In genomic region chr10:97450828-97451227, GRCh38 we compare ENCODE assay signal across 17 cellular contexts. TPM values are rescaled to one million over a fixed set of nuclear protein-coding genes. Genes with fewer than 3 reads are reported as not detected.
A peak's percentile ranks its signal among the peaks of the same experiment; 100 is the strongest.
DNase-seq lines count a peak whose midpoint lies in the region; ATAC-seq and TF ChIP-seq lines count a peak whose summit lies in the region.
"Had no signal": no experiment of that assay in that cellular context is flagged by ENCODE, and none has a peak within 500 bp of the region (broad histone marks: within the 10 kb centered on the region; RNA-seq: fewer than 3 reads in every experiment).

No MANE protein-coding gene starts in this region.

- POLR2A ChIA-PET in naive thymus-derived CD8-positive, alpha-beta T cell (lab: Charles Lee), result no interaction called here

- TF ChIP-seq CTCF in chondrocyte (IDR thresholded peaks at IDR 0.05), result no peak

- no peak for ATAC-seq in naive thymus-derived CD8-positive, alpha-beta T cell
- ATAC-seq in HG03135 (IDR thresholded peaks at IDR 0.05; ENCODE audit: unreplicated experiment), result no peak

- H3K27ac Mint-ChIP-seq in activated T-cell treated with anti-CD3 and anti-CD28 coated beads, Interleukin-2, amount 50 U/mL, for 24 hours, result peak overlapping the region; percentile 74
- H3K27ac Mint-ChIP-seq in IgD-negative memory B cell (peak overlapping the region in 2 of 3 donors; percentile 74 to 85), chondrocyte (ENCODE audit: unreplicated experiment) (peak overlapping the region; percentile 49)
- peak overlapping the region in 9 of 10 donors; percentile 1 to 99 (median 62) for H3K27ac Mint-ChIP-seq in naive thymus-derived CD8-positive, alpha-beta T cell
- H3K27ac Mint-ChIP-seq: progenitor cell of endocrine pancreas had no signal

- H3K27me3 Mint-ChIP-seq in activated T-cell treated with anti-CD3 and anti-CD28 coated beads, Interleukin-2, amount 50 U/mL, for 24 hours, result no peaks in the 10 kb centered on the region
- H3K27me3 Mint-ChIP-seq in IgD-negative memory B cell, result no peaks in the 10 kb centered on the region
- H3K27me3 Mint-ChIP-seq in chondrocyte (ENCODE audit: low read depth), result no peaks in the 10 kb centered on the region
- H3K27me3 Mint-ChIP-seq in naive thymus-derived CD8-positive, alpha-beta T cell, result no peaks in the 10 kb centered on the region
- H3K27me3 Mint-ChIP-seq: progenitor cell of endocrine pancreas had no signal

- H3K4me3 Mint-ChIP-seq in activated T-cell treated with anti-CD3 and anti-CD28 coated beads, Interleukin-2, amount 50 U/mL, for 24 hours, result no peak overlapping the region
- H3K4me3 Mint-ChIP-seq in IgD-negative memory B cell (peak overlapping the region in 1 of 4 donors; percentile 59), chondrocyte (ENCODE audit: unreplicated experiment) (no peak overlapping the region)
- no peak overlapping the region for H3K4me3 Mint-ChIP-seq in naive thymus-derived CD8-positive, alpha-beta T cell

- no peaks in the 10 kb centered on the region for H3K9me3 Mint-ChIP-seq in activated T-cell treated with anti-CD3 and anti-CD28 coated beads, Interleukin-2, amount 50 U/mL, for 24 hours
- H3K9me3 Mint-ChIP-seq in IgD-negative memory B cell (no peaks in the 10 kb centered on the region), chondrocyte (ENCODE audit: low read depth) (no peaks in the 10 kb centered on the region)
- H3K9me3 Mint-ChIP-seq in naive thymus-derived CD8-positive, alpha-beta T cell, result no peaks in the 10 kb centered on the region

- peaks cover 76% of the 10 kb centered on the region for H3K36me3 Mint-ChIP-seq in activated T-cell treated with anti-CD3 and anti-CD28 coated beads, Interleukin-2, amount 50 U/mL, for 24 hours (ENCODE audit: low read depth)
- H3K36me3 Mint-ChIP-seq in IgD-negative memory B cell, result peaks cover 3% of the 10 kb centered on the region
- peaks cover 23% of the 10 kb centered on the region for H3K36me3 Mint-ChIP-seq in chondrocyte (ENCODE audit: low read depth)
- H3K36me3 Mint-ChIP-seq in naive thymus-derived CD8-positive, alpha-beta T cell, result peaks cover 0 to 24% (median 2%) of the 10 kb centered on the region in 3 donors

- no peak for DNase-seq in activated T-cell treated with anti-CD3 and anti-CD28 coated beads, Interleukin-2, amount 50 U/mL, for 24 hours
- DNase-seq in activated T-cell treated with anti-CD3 and anti-CD28 coated beads, Interleukin-2, amount 50 U/mL, for 1 hour, result no peak
- DNase-seq in chondrocyte (ENCODE audit: low spot score), result no peak
- DNase-seq in naive thymus-derived CD8-positive, alpha-beta T cell, result no peak
- no peak for DNase-seq in HuH-7.5 (ENCODE audit: low spot score)
- no peak for DNase-seq in nucleus accumbens (lab: John Stamatoyannopoulos, UW)
- DNase-seq: activated CD4-positive, alpha-beta T cell treated with anti-CD3 and anti-CD28 coated beads for 48 hours; erythroblast; gastrocnemius medialis; midbrain; NCI-H1417 treated with DMSO at 0.1 percent for 48 hours; NCI-H2171 treated with DMSO at 0.1 percent for 48 hours; NCI-H69; stimulated activated naive CD4-positive, alpha-beta T cell had no signal

- H3K4me1 Mint-ChIP-seq in activated T-cell treated with anti-CD3 and anti-CD28 coated beads, Interleukin-2, amount 50 U/mL, for 24 hours (ENCODE audit: low read depth), result peaks cover 68% of the 10 kb centered on the region
- H3K4me1 Mint-ChIP-seq in IgD-negative memory B cell (peaks cover 8 to 27% (median 17%) of the 10 kb centered on the region in 3 donors), chondrocyte (ENCODE audit: low read depth) (peaks cover 69% of the 10 kb centered on the region)
- H3K4me1 Mint-ChIP-seq in naive thymus-derived CD8-positive, alpha-beta T cell, result peaks cover 21 to 65% (median 51%) of the 10 kb centered on the region in 4 donors

RNA-seq across cellular contexts. Expression of gene ZDHHC16, which starts 4.9 kb away (rescaled TPM):
- 23.3 TPM for polyA plus RNA-seq in IgD-negative memory B cell
- total RNA-seq in chondrocyte, result 50.4 to 64.8 TPM (median 53.0 TPM) in 3 replicates
- total RNA-seq in naive thymus-derived CD8-positive, alpha-beta T cell, result 10 to 100 TPM; 28.1 to 29.3 TPM
- 10 to 100 TPM; 20.0 to 31.4 (median 25.3) TPM for polyA plus RNA-seq in naive thymus-derived CD8-positive, alpha-beta T cell

RNA-seq across cellular contexts. Expression of gene EXOSC1, which starts 5.0 kb away (rescaled TPM):
- 60.6 TPM for polyA plus RNA-seq in IgD-negative memory B cell
- total RNA-seq in chondrocyte, result 28.6 to 41.2 TPM (median 28.7 TPM) in 3 replicates
- total RNA-seq in naive thymus-derived CD8-positive, alpha-beta T cell, result 10 to 100 TPM; 46.9 to 50.6 TPM
- polyA plus RNA-seq in naive thymus-derived CD8-positive, alpha-beta T cell, result 10 to 100 TPM; 67.4 to 87.0 (median 77.1) TPM

RNA-seq across cellular contexts. Expression of gene PGAM1, which starts 24.8 kb away (rescaled TPM):
- 192 TPM for polyA plus RNA-seq in IgD-negative memory B cell
- total RNA-seq in chondrocyte, result 304 to 334 TPM (median 324 TPM) in 3 replicates
- total RNA-seq in naive thymus-derived CD8-positive, alpha-beta T cell, result 10 to 100 TPM; 69.6 to 72.4 TPM
- 100 to 1,000 TPM; 191 to 222 (median 193) TPM for polyA plus RNA-seq in naive thymus-derived CD8-positive, alpha-beta T cell

RNA-seq across cellular contexts. Expression of gene MMS19, which starts 47.4 kb away (rescaled TPM):
- 29.1 TPM for polyA plus RNA-seq in IgD-negative memory B cell
- 63.4 to 80.2 TPM (median 66.6 TPM) in 3 replicates for total RNA-seq in chondrocyte
- 100 to 1,000 TPM; 106 to 111 TPM for total RNA-seq in naive thymus-derived CD8-positive, alpha-beta T cell
- 10 to 100 TPM; 31.2 to 37.3 (median 32.4) TPM for polyA plus RNA-seq in naive thymus-derived CD8-positive, alpha-beta T cell

RNA-seq across cellular contexts. Expression of gene UBTD1, which starts 47.9 kb away (rescaled TPM):
- 1.2 TPM for polyA plus RNA-seq in IgD-negative memory B cell
- 29.3 to 38.2 TPM (median 38.2 TPM) in 3 replicates for total RNA-seq in chondrocyte
- total RNA-seq in naive thymus-derived CD8-positive, alpha-beta T cell, result 1 to 10 TPM; 1.6 to 2.7 TPM
- polyA plus RNA-seq in naive thymus-derived CD8-positive, alpha-beta T cell, result 1 to 10 TPM; 1.2 to 2.5 (median 1.3) TPM
